ENCODE assay signal across 2 cellular contexts in the genomic region with DNA sequence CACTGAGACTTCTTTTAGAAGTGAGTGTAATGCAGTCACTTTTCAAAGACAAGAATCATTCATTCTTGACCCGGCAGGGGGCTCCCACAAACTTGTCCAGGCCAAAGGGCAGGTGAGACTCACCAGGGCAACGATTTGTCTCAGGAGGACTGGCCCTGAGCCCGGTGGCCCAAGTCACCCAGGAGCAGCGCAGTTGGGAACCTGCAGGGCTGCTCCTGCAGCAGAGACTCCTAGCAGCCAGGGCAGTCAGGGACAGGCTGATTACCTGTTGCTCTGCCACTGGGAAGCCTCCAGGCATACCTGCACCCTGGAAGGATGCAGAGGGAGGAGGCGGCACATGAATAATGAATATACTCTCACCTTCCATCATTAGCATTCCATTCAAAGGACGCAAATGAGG.
TF ChIP-seq lines count a peak whose summit lies in the region.

No MANE protein-coding gene starts in this region.

TF ChIP-seq in GM23338, 12 proteins besides CTCF, POLR2A, EP300 and RAD21 (continued from another document):
- TF ChIP-seq, protein P1, sequence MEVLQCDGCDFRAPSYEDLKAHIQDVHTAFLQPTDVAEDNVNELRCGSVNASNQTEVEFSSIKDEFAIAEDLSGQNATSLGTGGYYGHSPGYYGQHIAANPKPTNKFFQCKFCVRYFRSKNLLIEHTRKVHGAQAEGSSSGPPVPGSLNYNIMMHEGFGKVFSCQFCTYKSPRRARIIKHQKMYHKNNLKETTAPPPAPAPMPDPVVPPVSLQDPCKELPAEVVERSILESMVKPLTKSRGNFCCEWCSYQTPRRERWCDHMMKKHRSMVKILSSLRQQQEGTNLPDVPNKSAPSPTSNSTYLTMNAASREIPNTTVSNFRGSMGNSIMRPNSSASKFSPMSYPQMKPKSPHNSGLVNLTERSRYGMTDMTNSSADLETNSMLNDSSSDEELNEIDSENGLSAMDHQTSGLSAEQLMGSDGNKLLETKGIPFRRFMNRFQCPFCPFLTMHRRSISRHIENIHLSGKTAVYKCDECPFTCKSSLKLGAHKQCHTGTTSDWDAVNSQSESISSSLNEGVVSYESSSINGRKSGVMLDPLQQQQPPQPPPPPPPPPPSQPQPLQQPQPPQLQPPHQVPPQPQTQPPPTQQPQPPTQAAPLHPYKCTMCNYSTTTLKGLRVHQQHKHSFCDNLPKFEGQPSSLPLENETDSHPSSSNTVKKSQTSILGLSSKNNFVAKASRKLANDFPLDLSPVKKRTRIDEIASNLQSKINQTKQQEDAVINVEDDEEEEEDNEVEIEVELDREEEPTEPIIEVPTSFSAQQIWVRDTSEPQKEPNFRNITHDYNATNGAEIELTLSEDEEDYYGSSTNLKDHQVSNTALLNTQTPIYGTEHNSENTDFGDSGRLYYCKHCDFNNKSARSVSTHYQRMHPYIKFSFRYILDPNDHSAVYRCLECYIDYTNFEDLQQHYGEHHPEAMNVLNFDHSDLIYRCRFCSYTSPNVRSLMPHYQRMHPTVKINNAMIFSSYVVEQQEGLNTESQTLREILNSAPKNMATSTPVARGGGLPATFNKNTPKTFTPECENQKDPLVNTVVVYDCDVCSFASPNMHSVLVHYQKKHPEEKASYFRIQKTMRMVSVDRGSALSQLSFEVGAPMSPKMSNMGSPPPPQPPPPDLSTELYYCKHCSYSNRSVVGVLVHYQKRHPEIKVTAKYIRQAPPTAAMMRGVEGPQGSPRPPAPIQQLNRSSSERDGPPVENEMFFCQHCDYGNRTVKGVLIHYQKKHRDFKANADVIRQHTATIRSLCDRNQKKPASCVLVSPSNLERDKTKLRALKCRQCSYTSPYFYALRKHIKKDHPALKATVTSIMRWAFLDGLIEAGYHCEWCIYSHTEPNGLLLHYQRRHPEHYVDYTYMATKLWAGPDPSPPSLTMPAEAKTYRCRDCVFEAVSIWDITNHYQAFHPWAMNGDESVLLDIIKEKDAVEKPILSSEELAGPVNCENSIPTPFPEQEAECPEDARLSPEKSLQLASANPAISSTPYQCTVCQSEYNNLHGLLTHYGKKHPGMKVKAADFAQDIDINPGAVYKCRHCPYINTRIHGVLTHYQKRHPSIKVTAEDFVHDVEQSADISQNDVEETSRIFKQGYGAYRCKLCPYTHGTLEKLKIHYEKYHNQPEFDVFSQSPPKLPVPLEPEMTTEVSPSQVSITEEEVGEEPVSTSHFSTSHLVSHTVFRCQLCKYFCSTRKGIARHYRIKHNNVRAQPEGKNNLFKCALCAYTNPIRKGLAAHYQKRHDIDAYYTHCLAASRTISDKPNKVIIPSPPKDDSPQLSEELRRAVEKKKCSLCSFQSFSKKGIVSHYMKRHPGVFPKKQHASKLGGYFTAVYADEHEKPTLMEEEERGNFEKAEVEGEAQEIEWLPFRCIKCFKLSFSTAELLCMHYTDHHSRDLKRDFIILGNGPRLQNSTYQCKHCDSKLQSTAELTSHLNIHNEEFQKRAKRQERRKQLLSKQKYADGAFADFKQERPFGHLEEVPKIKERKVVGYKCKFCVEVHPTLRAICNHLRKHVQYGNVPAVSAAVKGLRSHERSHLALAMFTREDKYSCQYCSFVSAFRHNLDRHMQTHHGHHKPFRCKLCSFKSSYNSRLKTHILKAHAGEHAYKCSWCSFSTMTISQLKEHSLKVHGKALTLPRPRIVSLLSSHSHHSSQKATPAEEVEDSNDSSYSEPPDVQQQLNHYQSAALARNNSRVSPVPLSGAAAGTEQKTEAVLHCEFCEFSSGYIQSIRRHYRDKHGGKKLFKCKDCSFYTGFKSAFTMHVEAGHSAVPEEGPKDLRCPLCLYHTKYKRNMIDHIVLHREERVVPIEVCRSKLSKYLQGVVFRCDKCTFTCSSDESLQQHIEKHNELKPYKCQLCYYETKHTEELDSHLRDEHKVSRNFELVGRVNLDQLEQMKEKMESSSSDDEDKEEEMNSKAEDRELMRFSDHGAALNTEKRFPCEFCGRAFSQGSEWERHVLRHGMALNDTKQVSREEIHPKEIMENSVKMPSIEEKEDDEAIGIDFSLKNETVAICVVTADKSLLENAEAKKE (CRISPR knock-in tag; IDR thresholded peaks at IDR 0.05): 0 out of 2 replicates have a peak, but pooled peaks have one; percentile 54

TF ChIP-seq in H1, 55 proteins besides CTCF, POLR2A, EP300 and RAD21 (continued from another document):
- TF ChIP-seq, protein P2, sequence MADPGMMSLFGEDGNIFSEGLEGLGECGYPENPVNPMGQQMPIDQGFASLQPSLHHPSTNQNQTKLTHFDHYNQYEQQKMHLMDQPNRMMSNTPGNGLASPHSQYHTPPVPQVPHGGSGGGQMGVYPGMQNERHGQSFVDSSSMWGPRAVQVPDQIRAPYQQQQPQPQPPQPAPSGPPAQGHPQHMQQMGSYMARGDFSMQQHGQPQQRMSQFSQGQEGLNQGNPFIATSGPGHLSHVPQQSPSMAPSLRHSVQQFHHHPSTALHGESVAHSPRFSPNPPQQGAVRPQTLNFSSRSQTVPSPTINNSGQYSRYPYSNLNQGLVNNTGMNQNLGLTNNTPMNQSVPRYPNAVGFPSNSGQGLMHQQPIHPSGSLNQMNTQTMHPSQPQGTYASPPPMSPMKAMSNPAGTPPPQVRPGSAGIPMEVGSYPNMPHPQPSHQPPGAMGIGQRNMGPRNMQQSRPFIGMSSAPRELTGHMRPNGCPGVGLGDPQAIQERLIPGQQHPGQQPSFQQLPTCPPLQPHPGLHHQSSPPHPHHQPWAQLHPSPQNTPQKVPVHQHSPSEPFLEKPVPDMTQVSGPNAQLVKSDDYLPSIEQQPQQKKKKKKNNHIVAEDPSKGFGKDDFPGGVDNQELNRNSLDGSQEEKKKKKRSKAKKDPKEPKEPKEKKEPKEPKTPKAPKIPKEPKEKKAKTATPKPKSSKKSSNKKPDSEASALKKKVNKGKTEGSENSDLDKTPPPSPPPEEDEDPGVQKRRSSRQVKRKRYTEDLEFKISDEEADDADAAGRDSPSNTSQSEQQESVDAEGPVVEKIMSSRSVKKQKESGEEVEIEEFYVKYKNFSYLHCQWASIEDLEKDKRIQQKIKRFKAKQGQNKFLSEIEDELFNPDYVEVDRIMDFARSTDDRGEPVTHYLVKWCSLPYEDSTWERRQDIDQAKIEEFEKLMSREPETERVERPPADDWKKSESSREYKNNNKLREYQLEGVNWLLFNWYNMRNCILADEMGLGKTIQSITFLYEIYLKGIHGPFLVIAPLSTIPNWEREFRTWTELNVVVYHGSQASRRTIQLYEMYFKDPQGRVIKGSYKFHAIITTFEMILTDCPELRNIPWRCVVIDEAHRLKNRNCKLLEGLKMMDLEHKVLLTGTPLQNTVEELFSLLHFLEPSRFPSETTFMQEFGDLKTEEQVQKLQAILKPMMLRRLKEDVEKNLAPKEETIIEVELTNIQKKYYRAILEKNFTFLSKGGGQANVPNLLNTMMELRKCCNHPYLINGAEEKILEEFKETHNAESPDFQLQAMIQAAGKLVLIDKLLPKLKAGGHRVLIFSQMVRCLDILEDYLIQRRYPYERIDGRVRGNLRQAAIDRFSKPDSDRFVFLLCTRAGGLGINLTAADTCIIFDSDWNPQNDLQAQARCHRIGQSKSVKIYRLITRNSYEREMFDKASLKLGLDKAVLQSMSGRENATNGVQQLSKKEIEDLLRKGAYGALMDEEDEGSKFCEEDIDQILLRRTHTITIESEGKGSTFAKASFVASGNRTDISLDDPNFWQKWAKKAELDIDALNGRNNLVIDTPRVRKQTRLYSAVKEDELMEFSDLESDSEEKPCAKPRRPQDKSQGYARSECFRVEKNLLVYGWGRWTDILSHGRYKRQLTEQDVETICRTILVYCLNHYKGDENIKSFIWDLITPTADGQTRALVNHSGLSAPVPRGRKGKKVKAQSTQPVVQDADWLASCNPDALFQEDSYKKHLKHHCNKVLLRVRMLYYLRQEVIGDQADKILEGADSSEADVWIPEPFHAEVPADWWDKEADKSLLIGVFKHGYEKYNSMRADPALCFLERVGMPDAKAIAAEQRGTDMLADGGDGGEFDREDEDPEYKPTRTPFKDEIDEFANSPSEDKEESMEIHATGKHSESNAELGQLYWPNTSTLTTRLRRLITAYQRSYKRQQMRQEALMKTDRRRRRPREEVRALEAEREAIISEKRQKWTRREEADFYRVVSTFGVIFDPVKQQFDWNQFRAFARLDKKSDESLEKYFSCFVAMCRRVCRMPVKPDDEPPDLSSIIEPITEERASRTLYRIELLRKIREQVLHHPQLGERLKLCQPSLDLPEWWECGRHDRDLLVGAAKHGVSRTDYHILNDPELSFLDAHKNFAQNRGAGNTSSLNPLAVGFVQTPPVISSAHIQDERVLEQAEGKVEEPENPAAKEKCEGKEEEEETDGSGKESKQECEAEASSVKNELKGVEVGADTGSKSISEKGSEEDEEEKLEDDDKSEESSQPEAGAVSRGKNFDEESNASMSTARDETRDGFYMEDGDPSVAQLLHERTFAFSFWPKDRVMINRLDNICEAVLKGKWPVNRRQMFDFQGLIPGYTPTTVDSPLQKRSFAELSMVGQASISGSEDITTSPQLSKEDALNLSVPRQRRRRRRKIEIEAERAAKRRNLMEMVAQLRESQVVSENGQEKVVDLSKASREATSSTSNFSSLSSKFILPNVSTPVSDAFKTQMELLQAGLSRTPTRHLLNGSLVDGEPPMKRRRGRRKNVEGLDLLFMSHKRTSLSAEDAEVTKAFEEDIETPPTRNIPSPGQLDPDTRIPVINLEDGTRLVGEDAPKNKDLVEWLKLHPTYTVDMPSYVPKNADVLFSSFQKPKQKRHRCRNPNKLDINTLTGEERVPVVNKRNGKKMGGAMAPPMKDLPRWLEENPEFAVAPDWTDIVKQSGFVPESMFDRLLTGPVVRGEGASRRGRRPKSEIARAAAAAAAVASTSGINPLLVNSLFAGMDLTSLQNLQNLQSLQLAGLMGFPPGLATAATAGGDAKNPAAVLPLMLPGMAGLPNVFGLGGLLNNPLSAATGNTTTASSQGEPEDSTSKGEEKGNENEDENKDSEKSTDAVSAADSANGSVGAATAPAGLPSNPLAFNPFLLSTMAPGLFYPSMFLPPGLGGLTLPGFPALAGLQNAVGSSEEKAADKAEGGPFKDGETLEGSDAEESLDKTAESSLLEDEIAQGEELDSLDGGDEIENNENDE (IDR thresholded peaks at IDR 0.05; ENCODE audit: insufficient replicate concordance, low read length): no peak
